1 cellular context compared by ENCODE assay signal in the genomic region with DNA sequence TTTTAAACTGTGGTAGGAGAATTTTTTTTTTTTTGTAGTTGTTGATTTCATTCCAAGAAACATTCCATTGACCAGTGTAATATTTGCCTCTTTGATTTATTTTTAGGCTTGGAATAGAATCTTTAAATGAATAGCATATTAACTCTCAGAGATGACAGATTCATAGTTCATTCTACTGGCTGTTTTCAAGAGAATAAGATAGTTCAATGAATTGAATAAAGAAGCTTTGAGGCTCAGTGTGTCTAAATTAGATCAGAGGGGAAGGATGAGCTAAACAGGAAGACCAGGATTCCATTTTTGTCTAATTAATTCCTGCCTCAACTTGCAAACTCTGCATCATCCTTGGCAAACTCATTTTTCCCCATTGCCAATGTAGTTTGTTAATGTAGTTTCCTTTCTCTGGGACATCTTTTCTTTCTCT.
TF ChIP-seq lines count a peak whose summit lies in the region.

No MANE protein-coding gene starts in this region.

TF ChIP-seq in SK-N-SH, 30 proteins besides CTCF, POLR2A, EP300 and RAD21:
- no peak for TF ChIP-seq RFX5 (IDR thresholded peaks at IDR 0.05; ENCODE audit: low read length)
- TF ChIP-seq TEAD4 (IDR thresholded peaks at IDR 0.05; ENCODE audit: borderline replicate concordance, insufficient read depth), result peak; percentile 53; the same call in 1 of the 2 replicates
- no peak for TF ChIP-seq CHD2 (IDR thresholded peaks at IDR 0.05; ENCODE audit: low read length, partially characterized antibody)
- no peak for TF ChIP-seq NRF1 (IDR thresholded peaks at IDR 0.05; ENCODE audit: low read depth, low read length)
- TF ChIP-seq SMC3 (IDR thresholded peaks at IDR 0.05; ENCODE audit: low read depth, low read length), result no peak
- no peak for TF ChIP-seq FOXJ3 (CRISPR knock-in tag; IDR thresholded peaks at IDR 0.05)
- peak; percentile 65 for TF ChIP-seq TCF12 (IDR thresholded peaks at IDR 0.05)
- TF ChIP-seq, protein P1, sequence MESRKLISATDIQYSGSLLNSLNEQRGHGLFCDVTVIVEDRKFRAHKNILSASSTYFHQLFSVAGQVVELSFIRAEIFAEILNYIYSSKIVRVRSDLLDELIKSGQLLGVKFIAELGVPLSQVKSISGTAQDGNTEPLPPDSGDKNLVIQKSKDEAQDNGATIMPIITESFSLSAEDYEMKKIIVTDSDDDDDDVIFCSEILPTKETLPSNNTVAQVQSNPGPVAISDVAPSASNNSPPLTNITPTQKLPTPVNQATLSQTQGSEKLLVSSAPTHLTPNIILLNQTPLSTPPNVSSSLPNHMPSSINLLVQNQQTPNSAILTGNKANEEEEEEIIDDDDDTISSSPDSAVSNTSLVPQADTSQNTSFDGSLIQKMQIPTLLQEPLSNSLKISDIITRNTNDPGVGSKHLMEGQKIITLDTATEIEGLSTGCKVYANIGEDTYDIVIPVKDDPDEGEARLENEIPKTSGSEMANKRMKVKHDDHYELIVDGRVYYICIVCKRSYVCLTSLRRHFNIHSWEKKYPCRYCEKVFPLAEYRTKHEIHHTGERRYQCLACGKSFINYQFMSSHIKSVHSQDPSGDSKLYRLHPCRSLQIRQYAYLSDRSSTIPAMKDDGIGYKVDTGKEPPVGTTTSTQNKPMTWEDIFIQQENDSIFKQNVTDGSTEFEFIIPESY (IDR thresholded peaks at IDR 0.05; ENCODE audit: borderline replicate concordance, low read depth), result no peak
- TF ChIP-seq, protein P2, sequence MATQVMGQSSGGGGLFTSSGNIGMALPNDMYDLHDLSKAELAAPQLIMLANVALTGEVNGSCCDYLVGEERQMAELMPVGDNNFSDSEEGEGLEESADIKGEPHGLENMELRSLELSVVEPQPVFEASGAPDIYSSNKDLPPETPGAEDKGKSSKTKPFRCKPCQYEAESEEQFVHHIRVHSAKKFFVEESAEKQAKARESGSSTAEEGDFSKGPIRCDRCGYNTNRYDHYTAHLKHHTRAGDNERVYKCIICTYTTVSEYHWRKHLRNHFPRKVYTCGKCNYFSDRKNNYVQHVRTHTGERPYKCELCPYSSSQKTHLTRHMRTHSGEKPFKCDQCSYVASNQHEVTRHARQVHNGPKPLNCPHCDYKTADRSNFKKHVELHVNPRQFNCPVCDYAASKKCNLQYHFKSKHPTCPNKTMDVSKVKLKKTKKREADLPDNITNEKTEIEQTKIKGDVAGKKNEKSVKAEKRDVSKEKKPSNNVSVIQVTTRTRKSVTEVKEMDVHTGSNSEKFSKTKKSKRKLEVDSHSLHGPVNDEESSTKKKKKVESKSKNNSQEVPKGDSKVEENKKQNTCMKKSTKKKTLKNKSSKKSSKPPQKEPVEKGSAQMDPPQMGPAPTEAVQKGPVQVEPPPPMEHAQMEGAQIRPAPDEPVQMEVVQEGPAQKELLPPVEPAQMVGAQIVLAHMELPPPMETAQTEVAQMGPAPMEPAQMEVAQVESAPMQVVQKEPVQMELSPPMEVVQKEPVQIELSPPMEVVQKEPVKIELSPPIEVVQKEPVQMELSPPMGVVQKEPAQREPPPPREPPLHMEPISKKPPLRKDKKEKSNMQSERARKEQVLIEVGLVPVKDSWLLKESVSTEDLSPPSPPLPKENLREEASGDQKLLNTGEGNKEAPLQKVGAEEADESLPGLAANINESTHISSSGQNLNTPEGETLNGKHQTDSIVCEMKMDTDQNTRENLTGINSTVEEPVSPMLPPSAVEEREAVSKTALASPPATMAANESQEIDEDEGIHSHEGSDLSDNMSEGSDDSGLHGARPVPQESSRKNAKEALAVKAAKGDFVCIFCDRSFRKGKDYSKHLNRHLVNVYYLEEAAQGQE (IDR thresholded peaks at IDR 0.05; ENCODE audit: low read depth, low read length), result no peak
- TF ChIP-seq MXI1 (IDR thresholded peaks at IDR 0.05; ENCODE audit: low read depth, low read length), result no peak
- TF ChIP-seq, protein P3, sequence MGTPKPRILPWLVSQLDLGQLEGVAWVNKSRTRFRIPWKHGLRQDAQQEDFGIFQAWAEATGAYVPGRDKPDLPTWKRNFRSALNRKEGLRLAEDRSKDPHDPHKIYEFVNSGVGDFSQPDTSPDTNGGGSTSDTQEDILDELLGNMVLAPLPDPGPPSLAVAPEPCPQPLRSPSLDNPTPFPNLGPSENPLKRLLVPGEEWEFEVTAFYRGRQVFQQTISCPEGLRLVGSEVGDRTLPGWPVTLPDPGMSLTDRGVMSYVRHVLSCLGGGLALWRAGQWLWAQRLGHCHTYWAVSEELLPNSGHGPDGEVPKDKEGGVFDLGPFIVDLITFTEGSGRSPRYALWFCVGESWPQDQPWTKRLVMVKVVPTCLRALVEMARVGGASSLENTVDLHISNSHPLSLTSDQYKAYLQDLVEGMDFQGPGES (IDR thresholded peaks at IDR 0.05; ENCODE audit: low read depth, low read length), result no peak
- TF ChIP-seq, protein P4, sequence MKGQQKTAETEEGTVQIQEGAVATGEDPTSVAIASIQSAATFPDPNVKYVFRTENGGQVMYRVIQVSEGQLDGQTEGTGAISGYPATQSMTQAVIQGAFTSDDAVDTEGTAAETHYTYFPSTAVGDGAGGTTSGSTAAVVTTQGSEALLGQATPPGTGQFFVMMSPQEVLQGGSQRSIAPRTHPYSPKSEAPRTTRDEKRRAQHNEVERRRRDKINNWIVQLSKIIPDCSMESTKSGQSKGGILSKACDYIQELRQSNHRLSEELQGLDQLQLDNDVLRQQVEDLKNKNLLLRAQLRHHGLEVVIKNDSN (IDR thresholded peaks at IDR 0.05; ENCODE audit: borderline replicate concordance, low read depth), result no peak
- TF ChIP-seq GABPA (IDR thresholded peaks at IDR 0.05; ENCODE audit: low read depth), result no peak
- TF ChIP-seq FOSL2 (IDR thresholded peaks at IDR 0.05; ENCODE audit: borderline replicate concordance, low read depth), result no peak
- no peak for TF ChIP-seq GATA2 (CRISPR knock-in tag; IDR thresholded peaks at IDR 0.05)
- TF ChIP-seq FOXM1 (IDR thresholded peaks at IDR 0.05; ENCODE audit: low read depth), result peak; percentile 41; the same call in 1 of the 2 replicates
- TF ChIP-seq POLR2AphosphoS5 (IDR thresholded peaks at IDR 0.05; ENCODE audit: low read depth, low read length), result peak; percentile 29; the same call in 1 of the 2 replicates
- TF ChIP-seq YY1 (IDR thresholded peaks at IDR 0.05; ENCODE audit: low read depth), result no peak
- TF ChIP-seq RXRA (IDR thresholded peaks at IDR 0.05; ENCODE audit: borderline replicate concordance, low read depth), result no peak
- TF ChIP-seq MAX (IDR thresholded peaks at IDR 0.05; ENCODE audit: low read depth), result no peak
- TF ChIP-seq, protein P5, sequence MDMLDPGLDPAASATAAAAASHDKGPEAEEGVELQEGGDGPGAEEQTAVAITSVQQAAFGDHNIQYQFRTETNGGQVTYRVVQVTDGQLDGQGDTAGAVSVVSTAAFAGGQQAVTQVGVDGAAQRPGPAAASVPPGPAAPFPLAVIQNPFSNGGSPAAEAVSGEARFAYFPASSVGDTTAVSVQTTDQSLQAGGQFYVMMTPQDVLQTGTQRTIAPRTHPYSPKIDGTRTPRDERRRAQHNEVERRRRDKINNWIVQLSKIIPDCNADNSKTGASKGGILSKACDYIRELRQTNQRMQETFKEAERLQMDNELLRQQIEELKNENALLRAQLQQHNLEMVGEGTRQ (IDR thresholded peaks at IDR 0.05; ENCODE audit: borderline replicate concordance, low read depth, low read length), result no peak
- no peak for TF ChIP-seq TAF1 (IDR thresholded peaks at IDR 0.05; ENCODE audit: borderline replicate concordance, low read depth, low read length)
- TF ChIP-seq JUND (IDR thresholded peaks at IDR 0.05), result peak; percentile 41
- TF ChIP-seq SIN3A (IDR thresholded peaks at IDR 0.05; ENCODE audit: borderline replicate concordance, low read depth, low read length), result no peak
- peak; percentile 70 for TF ChIP-seq PBX3 (IDR thresholded peaks at IDR 0.05)
- peak; percentile 75 for TF ChIP-seq MEF2A (IDR thresholded peaks at IDR 0.05; ENCODE audit: borderline replicate concordance, low read depth)
- no peak for TF ChIP-seq ELF1 (IDR thresholded peaks at IDR 0.05)
- no peak for TF ChIP-seq EZH2phosphoT487 (IDR thresholded peaks at IDR 0.05; ENCODE audit: borderline replicate concordance, low read depth)
- no peak for TF ChIP-seq RCOR1 (IDR thresholded peaks at IDR 0.05; ENCODE audit: low read length)
- peak; percentile 42; the same call in 1 of the 2 replicates for TF ChIP-seq NFIC (IDR thresholded peaks at IDR 0.05; ENCODE audit: borderline replicate concordance)
